In the genomic region with DNA sequence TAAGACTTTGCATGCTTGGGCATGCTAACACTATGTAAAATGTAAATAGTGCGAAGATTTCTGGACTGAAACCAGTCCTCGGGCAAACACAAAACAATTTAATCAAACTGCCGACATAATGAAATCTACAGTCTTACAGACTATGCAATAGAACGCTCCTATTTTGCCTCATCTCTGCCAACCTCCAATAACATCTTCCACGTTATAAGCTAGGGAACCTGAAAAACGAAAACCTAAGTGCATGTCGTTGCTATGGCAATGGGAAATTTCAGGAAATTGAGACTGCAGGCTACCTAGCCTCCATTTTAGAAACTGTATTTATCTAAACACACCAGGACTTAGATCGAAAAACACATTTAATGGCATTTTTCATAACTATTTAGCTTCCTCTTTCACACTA, we compare ENCODE assay signal across 1 cellular context.
TF ChIP-seq lines count a peak whose summit lies in the region.

No MANE protein-coding gene starts in this region.

TF ChIP-seq in endothelial cell of umbilical vein, 7 proteins besides CTCF, POLR2A, EP300 and RAD21:
- TF ChIP-seq EZH2 (IDR thresholded peaks at IDR 0.05; ENCODE audit: borderline replicate concordance, low read depth, low read length, severe bottlenecking), result no peak
